In the genomic region with DNA sequence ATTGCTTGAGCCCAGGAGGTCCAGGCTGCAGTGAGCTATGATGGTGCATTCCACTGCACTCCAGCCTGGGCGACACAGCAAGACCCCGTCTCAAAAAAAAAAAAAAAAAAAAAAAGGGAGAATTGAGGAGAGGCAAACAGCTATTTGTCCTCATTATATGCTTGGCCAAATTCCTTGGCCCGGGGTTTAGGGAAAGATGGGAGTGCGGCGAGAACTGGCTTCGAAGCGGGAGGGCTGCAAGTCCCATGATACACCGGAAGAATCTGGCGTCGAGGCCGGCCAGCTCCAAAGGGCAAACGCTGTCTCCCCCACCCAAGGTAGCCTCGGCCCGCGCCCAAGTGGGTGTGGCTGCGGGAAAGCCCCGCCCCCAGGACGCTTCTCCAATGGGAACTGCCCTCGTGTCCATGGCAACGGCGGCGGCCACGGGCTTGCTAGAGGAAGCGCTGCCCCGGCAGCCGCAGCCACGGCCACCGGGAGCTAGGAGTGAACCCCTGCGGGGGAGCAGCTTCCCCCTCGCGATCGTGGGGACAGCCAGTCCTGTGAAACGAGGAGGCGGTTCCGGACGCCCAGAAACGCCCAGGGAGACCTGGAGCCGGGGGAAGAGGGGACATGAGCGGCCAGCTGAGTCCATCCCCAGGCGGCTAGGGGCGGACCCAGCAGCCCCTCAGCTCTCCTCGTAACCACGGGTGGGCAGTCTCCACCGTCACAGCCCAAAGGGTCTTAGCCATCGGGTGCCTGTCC, we compare ENCODE assay signal across 8 cellular contexts. TPM values are rescaled to one million over a fixed set of nuclear protein-coding genes. Genes with fewer than 3 reads are reported as not detected.
DNase-seq lines count a peak whose midpoint lies in the region; ATAC-seq and TF ChIP-seq lines count a peak whose summit lies in the region.

A gene with protein sequence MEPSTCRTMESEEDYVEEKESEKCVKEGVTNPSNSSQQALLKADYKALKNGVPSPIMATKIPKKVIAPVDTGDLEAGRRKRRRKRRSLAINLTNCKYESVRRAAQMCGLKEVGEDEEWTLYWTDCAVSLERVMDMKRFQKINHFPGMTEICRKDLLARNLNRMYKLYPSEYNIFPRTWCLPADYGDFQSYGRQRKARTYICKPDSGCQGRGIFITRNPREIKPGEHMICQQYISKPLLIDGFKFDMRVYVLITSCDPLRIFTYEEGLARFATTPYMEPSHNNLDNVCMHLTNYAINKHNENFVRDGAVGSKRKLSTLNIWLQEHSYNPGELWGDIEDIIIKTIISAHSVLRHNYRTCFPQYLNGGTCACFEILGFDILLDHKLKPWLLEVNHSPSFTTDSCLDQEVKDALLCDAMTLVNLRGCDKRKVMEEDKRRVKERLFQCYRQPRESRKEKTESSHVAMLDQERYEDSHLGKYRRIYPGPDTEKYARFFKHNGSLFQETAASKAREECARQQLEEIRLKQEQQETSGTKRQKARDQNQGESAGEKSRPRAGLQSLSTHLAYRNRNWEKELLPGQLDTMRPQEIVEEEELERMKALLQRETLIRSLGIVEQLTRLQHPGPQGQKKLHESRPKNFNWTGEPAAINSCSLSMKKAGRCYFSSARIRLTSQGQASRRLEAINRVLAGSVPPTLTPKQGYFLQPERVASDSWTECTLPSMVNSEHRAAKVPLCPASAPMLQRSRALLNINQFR (plus strand): TSS at position 434 of the 741 bp plus-strand sequence. CDS start 1,075 bp downstream, outside the sequence.

- H3K4me3 ChIP-seq in choroid plexus epithelial cell (ENCODE audit: low read depth, low read length), result peak within 1 kb of the TSS; percentile 71

- intact Hi-C loops in left colon (cut with DNase I, micrococcal nuclease), result no loop called here

- DNase-seq in DMS53 treated with DMSO at 0.1 percent for 48 hours (lab: John Stamatoyannopoulos, UW; ENCODE audit: unreplicated experiment) (peak; percentile 46), NCI-H345 (lab: John Stamatoyannopoulos, UW) (peak; percentile 88), choroid plexus epithelial cell (ENCODE audit: low read depth) (peak; percentile 85), left colon (peak; percentile 97 to 99)
- peak; percentile 92 for DNase-seq in activated CD4-positive, alpha-beta T cell treated with anti-CD3 and anti-CD28 coated beads for 48 hours
- peak; percentile 71 to 74 for DNase-seq in stimulated activated CD4-positive, alpha-beta T cell treated with anti-CD3 and anti-CD28 coated beads, Interleukin-15, amount 100 ng/mL, for 48 hours (ENCODE audit: low read depth in 2 of 2)

- ATAC-seq in HG02973 (IDR thresholded peaks at IDR 0.05; ENCODE audit: unreplicated experiment), result peak; percentile 71
- peak; percentile 93 for ATAC-seq in left colon
- no peak for ATAC-seq in HG03457 (IDR thresholded peaks at IDR 0.05; ENCODE audit: unreplicated experiment)

- no peak for TF ChIP-seq CTCF in choroid plexus epithelial cell (conservative IDR thresholded peaks at IDR 0.05; ENCODE audit: low read depth, low read length)

RNA-seq across cellular contexts. Expression of the gene that starts here (rescaled TPM):
- total RNA-seq in left colon, result under 1 TPM; 0.47 to 0.58 TPM

Comparison
In these comparisons a context has a peak if more than half of its experiments do, and no peak if none do; other contexts are left out.
1. Peak in DNase-seq and ATAC-seq in left colon; RNA of the gene not detected or under 1 TPM.
2. DNase-seq: peak in every context shown above with its lines; median percentile 98 in left colon; 92 in activated CD4-positive, alpha-beta T cell treated with anti-CD3 and anti-CD28 coated beads for 48 hours; 88 in NCI-H345; 85 in choroid plexus epithelial cell; 72 in stimulated activated CD4-positive, alpha-beta T cell treated with anti-CD3 and anti-CD28 coated beads, Interleukin-15, amount 100 ng/mL, for 48 hours; 46 in DMS53 treated with DMSO at 0.1 percent for 48 hours.